8 cellular contexts compared by ENCODE assay signal in the genomic region with DNA sequence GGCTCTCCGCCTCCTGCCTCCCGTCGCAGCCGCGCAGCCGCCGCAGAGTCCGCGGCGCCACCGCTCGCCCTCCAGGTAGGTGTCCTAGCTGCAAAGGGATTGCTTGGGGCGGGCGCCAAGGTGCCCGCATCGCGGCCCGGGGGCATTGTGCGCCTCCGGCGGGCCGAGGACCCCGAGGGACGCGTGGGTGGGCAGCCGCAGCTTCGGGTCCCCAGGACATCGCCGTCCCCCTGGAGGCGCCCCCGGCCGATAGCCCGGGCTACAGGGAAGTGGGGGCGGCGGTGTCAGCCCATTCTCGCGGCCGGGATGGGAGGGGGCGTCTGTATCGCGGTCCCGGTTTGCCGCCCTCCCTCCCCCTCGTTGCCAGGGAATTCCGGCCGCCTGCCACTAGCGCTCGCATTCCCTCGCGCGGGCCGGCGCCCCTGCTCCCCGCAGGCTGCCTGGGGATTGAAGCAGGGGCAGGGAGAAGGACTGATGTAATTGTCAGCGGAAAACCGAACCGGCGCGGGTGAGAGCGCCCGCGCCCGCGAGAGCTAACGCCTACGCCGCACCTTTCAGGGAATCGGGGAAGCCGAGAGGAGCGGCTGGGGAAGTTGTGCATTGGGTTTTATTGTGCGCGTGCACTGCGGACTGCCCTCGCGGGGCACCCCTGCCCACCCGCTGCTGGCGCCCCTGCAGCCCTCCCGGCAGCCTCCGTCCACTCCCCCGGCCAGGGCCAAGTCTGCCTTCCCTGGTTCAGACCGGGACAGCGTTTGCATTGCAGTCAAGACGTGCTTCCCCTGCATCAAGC. TPM values are rescaled to one million over a fixed set of nuclear protein-coding genes. Genes with fewer than 3 reads are reported as not detected.
DNase-seq lines count a peak whose midpoint lies in the region; ATAC-seq and TF ChIP-seq lines count a peak whose summit lies in the region.

No MANE protein-coding gene starts in this region.

- peaks cover 9% of the 10 kb centered on the region for H3K4me1 Mint-ChIP-seq in activated naive CD4-positive, alpha-beta T cell treated with anti-CD3 and anti-CD28 coated beads, Interleukin-2, amount 10 ng/mL, durations not matched to agents 7 days and 5 days
- H3K4me1 Mint-ChIP-seq in neural crest cell = peaks cover 35% of the 10 kb centered on the region

- H3K4me3 Mint-ChIP-seq in activated naive CD4-positive, alpha-beta T cell treated with anti-CD3 and anti-CD28 coated beads, Interleukin-2, amount 10 ng/mL, durations not matched to agents 7 days and 5 days = peak overlapping the region; percentile 66
- peak overlapping the region; percentile 98 for H3K4me3 Mint-ChIP-seq in neural crest cell

- DNase-seq in NCI-H2081 (lab: John Stamatoyannopoulos, UW) = peak; percentile 51 to 61
- no peak for DNase-seq in NCI-H2081 treated with DMSO at 0.1 percent for 48 hours (lab: John Stamatoyannopoulos, UW)
- DNase-seq in NCI-H2227 treated with DMSO at 0.1 percent for 48 hours (lab: John Stamatoyannopoulos, UW) = peak; percentile 82
- peak; percentile 26 for DNase-seq in activated naive CD4-positive, alpha-beta T cell treated with anti-CD3 and anti-CD28 coated beads, Interleukin-2, amount 10 ng/mL, durations not matched to agents 7 days and 5 days
- peak; percentile 14 for DNase-seq in germinal center (ENCODE audit: low spot score)
- peak; percentile 59 for DNase-seq in neural crest cell (ENCODE audit: low read depth, low spot score)
- DNase-seq in H4 (ENCODE audit: low spot score) = no peak

- H3K27ac Mint-ChIP-seq in activated naive CD4-positive, alpha-beta T cell treated with anti-CD3 and anti-CD28 coated beads, Interleukin-2, amount 10 ng/mL, durations not matched to agents 7 days and 5 days = no peak overlapping the region
- H3K27ac Mint-ChIP-seq in neural crest cell (ENCODE audit: unreplicated experiment) = no peak overlapping the region

- no peak for TF ChIP-seq CTCF in neural crest cell (conservative IDR thresholded peaks at IDR 0.05)

- H3K27me3 Mint-ChIP-seq in activated naive CD4-positive, alpha-beta T cell treated with anti-CD3 and anti-CD28 coated beads, Interleukin-2, amount 10 ng/mL, durations not matched to agents 7 days and 5 days = peaks cover 71% of the 10 kb centered on the region
- peaks cover 28% of the 10 kb centered on the region for H3K27me3 Mint-ChIP-seq in neural crest cell (ENCODE audit: low read depth)

- peak; percentile 22 for ATAC-seq in HG02759 (IDR thresholded peaks at IDR 0.05; ENCODE audit: unreplicated experiment)

- no peaks in the 10 kb centered on the region for H3K9me3 Mint-ChIP-seq in activated naive CD4-positive, alpha-beta T cell treated with anti-CD3 and anti-CD28 coated beads, Interleukin-2, amount 10 ng/mL, durations not matched to agents 7 days and 5 days
- no peaks in the 10 kb centered on the region for H3K9me3 Mint-ChIP-seq in neural crest cell

- CTCF ChIA-PET in activated naive CD4-positive, alpha-beta T cell treated with anti-CD3 and anti-CD28 coated beads, Interleukin-2, amount 10 ng/mL, durations not matched to agents 7 days and 5 days (lab: Charles Lee) = no interaction called here

- H3K36me3 Mint-ChIP-seq in activated naive CD4-positive, alpha-beta T cell treated with anti-CD3 and anti-CD28 coated beads, Interleukin-2, amount 10 ng/mL, durations not matched to agents 7 days and 5 days = no peaks in the 10 kb centered on the region
- no peaks in the 10 kb centered on the region for H3K36me3 Mint-ChIP-seq in neural crest cell (ENCODE audit: low read depth)

RNA-seq across cellular contexts. Expression of gene OSBPL6, which starts 0.5 kb away (rescaled TPM):
- 10.8 and 11.9 TPM in 2 replicates for total RNA-seq in neural crest cell
- 3.9 and 10.1 TPM in 2 replicates for total RNA-seq in H4 (2014; rRNA removed; shearing (Covaris generic))

Comparison
In these comparisons a context has a peak if more than half of its experiments do, and no peak if none do; other contexts are left out.
1. DNase-seq: peak in NCI-H2081 (2 of 2), NCI-H2227 treated with DMSO at 0.1 percent for 48 hours (single experiment), activated naive CD4-positive, alpha-beta T cell treated with anti-CD3 and anti-CD28 coated beads, Interleukin-2, amount 10 ng/mL, durations not matched to agents 7 days and 5 days (single experiment), germinal center (single experiment) and neural crest cell (single experiment); none in NCI-H2081 treated with DMSO at 0.1 percent for 48 hours (single experiment) and H4 (single experiment).